In genomic region chr12:111034148-111034910, GRCh38 we compare ENCODE assay signal across 9 cellular contexts. TPM values are rescaled to one million over a fixed set of nuclear protein-coding genes. Genes with fewer than 3 reads are reported as not detected.
DNase-seq lines count a peak whose midpoint lies in the region; ATAC-seq and TF ChIP-seq lines count a peak whose summit lies in the region.
"Had no signal": no experiment of that assay in that cellular context is flagged by ENCODE, and none has a peak within 500 bp of the region (broad histone marks: within the 10 kb centered on the region; RNA-seq: fewer than 3 reads in every experiment).

Gene CUX2, plus strand, starts transcription at chr12:111034165.

- no peaks in the 10 kb centered on the region for H3K9me3 Mint-ChIP-seq in CD8-positive, alpha-beta T cell
- H3K9me3 Mint-ChIP-seq in natural killer cell: no peaks in the 10 kb centered on the region

- DNase-seq in CD8-positive, alpha-beta T cell: no peak
- DNase-seq in MM.1S (no peak), T47D (ENCODE audit: low read depth in 1 of 2, low spot score in 1 of 2) (peak; percentile 87 to 88), natural killer cell (no peak), DMS53 (lab: John Stamatoyannopoulos, UW) (no peak), GDM1 (lab: John Stamatoyannopoulos, UW) (no peak)

- H3K27me3 ChIP-seq in CD8-positive, alpha-beta T cell (ENCODE audit: insufficient read depth, low read length): peaks cover 30% of the 10 kb centered on the region
- peaks cover 38% of the 10 kb centered on the region for H3K27me3 ChIP-seq in MM.1S (replicated peaks; ENCODE audit: insufficient read depth, low read length)

- ATAC-seq in CD8-positive, alpha-beta T cell: no peak
- ATAC-seq in natural killer cell (no peak), HG03378 (IDR thresholded peaks at IDR 0.05; ENCODE audit: unreplicated experiment) (no peak), HG03175 (IDR thresholded peaks at IDR 0.05; ENCODE audit: unreplicated experiment) (no peak)
- ATAC-seq: esophagus mucosa had no signal

- peaks cover 67% of the 10 kb centered on the region for H3K27me3 Mint-ChIP-seq in CD8-positive, alpha-beta T cell (ENCODE audit: low read depth)
- H3K27me3 Mint-ChIP-seq in natural killer cell (ENCODE audit: low read depth in 2 of 2): peaks cover 62 to 71% of the 10 kb centered on the region in 2 donors

- H3K4me3 ChIP-seq in CD8-positive, alpha-beta T cell (ENCODE audit: low read depth, low read length): peak within 1 kb of the TSS; percentile 27
- no peak within 1 kb of the TSS for H3K4me3 ChIP-seq in MM.1S (ENCODE audit: low read length)

- H3K79me2 ChIP-seq in MM.1S (ENCODE audit: low read length): no peaks in the 10 kb centered on the region

- H2AFZ ChIP-seq in MM.1S (ENCODE audit: low read length): no peak within 1 kb of the TSS

- intact Hi-C loops in CD8-positive, alpha-beta T cell (cut with DNase I, micrococcal nuclease): no loop called here
- intact Hi-C loops in natural killer cell (cut with micrococcal nuclease): no loop called here

- peaks cover 27% of the 10 kb centered on the region for H3K4me1 ChIP-seq in CD8-positive, alpha-beta T cell (ENCODE audit: insufficient read depth, low read length)
- peaks cover 12% of the 10 kb centered on the region for H3K4me1 ChIP-seq in MM.1S (ENCODE audit: low read length)

- CTCF ChIA-PET in CD8-positive, alpha-beta T cell (lab: Charles Lee): interaction anchor here (1.9 kb wide), 1 partner anchor 10 kb away, joined by 7 read pairs; no protein-coding TSS in a partner anchor

- no peak within 1 kb of the TSS for H3K27ac ChIP-seq in CD8-positive, alpha-beta T cell (ENCODE audit: low read depth, low read length)
- no peak within 1 kb of the TSS for H3K27ac ChIP-seq in MM.1S (ENCODE audit: low read length)

- no peak within 1 kb of the TSS for H3K9ac ChIP-seq in MM.1S (ENCODE audit: low read length)

- H3K36me3 Mint-ChIP-seq in CD8-positive, alpha-beta T cell: no peaks in the 10 kb centered on the region
- no peaks in the 10 kb centered on the region for H3K36me3 Mint-ChIP-seq in natural killer cell

- H3K27ac Mint-ChIP-seq in CD8-positive, alpha-beta T cell: no peak within 1 kb of the TSS
- no peak within 1 kb of the TSS for H3K27ac Mint-ChIP-seq in natural killer cell

- no peaks in the 10 kb centered on the region for H4K20me1 ChIP-seq in MM.1S (ENCODE audit: insufficient read depth, low read length)

- H3F3A ChIP-seq in MM.1S (ENCODE audit: insufficient read depth, low read length): no peaks in the 10 kb centered on the region

- H3K9me3 ChIP-seq in CD8-positive, alpha-beta T cell (ENCODE audit: low read length): no peaks in the 10 kb centered on the region
- H3K9me3 ChIP-seq in MM.1S (replicated peaks; ENCODE audit: insufficient read depth, low read length): no peaks in the 10 kb centered on the region

- H3K4me2 ChIP-seq in MM.1S (ENCODE audit: low read depth, low read length): peak within 1 kb of the TSS; percentile 39; the same call in 1 of the 2 replicates

- H3K9me2 ChIP-seq in MM.1S (replicated peaks; ENCODE audit: insufficient read depth, low read length): no peaks in the 10 kb centered on the region

- in situ Hi-C loops in T47D (cut with HindIII; ENCODE audit: low pct_unique_long_range_greater_than_20kb, low sequenced_read_pairs): no loop called here

- H3K4me1 Mint-ChIP-seq in CD8-positive, alpha-beta T cell (ENCODE audit: low read depth): peaks cover 24% of the 10 kb centered on the region
- H3K4me1 Mint-ChIP-seq in natural killer cell: peaks cover 0 to 6% of the 10 kb centered on the region in 2 donors

- TF ChIP-seq CTCF in CD8-positive, alpha-beta T cell (IDR thresholded peaks at IDR 0.05): no peak
- TF ChIP-seq CTCF in MM.1S (IDR thresholded peaks at IDR 0.05; ENCODE audit: low read length) (no peak), natural killer cell (IDR thresholded peaks at IDR 0.05) (no peak)

- POLR2A ChIA-PET in CD8-positive, alpha-beta T cell (lab: Charles Lee): no interaction called here

- no peaks in the 10 kb centered on the region for H3K36me3 ChIP-seq in CD8-positive, alpha-beta T cell (ENCODE audit: insufficient read depth, low read length)
- no peaks in the 10 kb centered on the region for H3K36me3 ChIP-seq in MM.1S (replicated peaks; ENCODE audit: insufficient read depth, low read length)

- peak within 1 kb of the TSS; percentile 75 for H3K4me3 Mint-ChIP-seq in CD8-positive, alpha-beta T cell
- H3K4me3 Mint-ChIP-seq in natural killer cell: peak within 1 kb of the TSS; percentile 70

RNA-seq across cellular contexts. Expression of gene CUX2, which starts in this region (rescaled TPM):
- total RNA-seq in CD8-positive, alpha-beta T cell: under 1 TPM; 0.14 to 0.19 TPM
- under 1 TPM in 1 of 3 donors, not detected in 2; 0.08 TPM for total RNA-seq in natural killer cell
- total RNA-seq: esophagus mucosa had no signal

Comparison
In these comparisons a context has a peak if more than half of its experiments do, and no peak if none do; other contexts are left out.
1. DNase-seq: peak in T47D (2 of 2); none in CD8-positive, alpha-beta T cell (0 of 7), MM.1S (single experiment), natural killer cell (single experiment), DMS53 (single experiment) and GDM1 (single experiment).